In genomic region chr10:96585726-96586418, GRCh38 we compare ENCODE assay signal across 9 cellular contexts. TPM values are rescaled to one million over a fixed set of nuclear protein-coding genes. Genes with fewer than 3 reads are reported as not detected.
A peak's percentile ranks its signal among the peaks of the same experiment; 100 is the strongest.
DNase-seq lines count a peak whose midpoint lies in the region; ATAC-seq and TF ChIP-seq lines count a peak whose summit lies in the region.
"Had no signal": no experiment of that assay in that cellular context is flagged by ENCODE, and none has a peak within 500 bp of the region (broad histone marks: within the 10 kb centered on the region; RNA-seq: fewer than 3 reads in every experiment).

No MANE protein-coding gene starts in this region.

- WGBS in heart right ventricle, 2 donors: 1 to 2% methylated on average over 21 of the region's 21 CpGs
- WGBS in sigmoid colon, 2 donors: 1% methylated on average over 21 of the region's 21 CpGs

- DNase-seq in DMS 273 (lab: John Stamatoyannopoulos, UW; ENCODE audit: unreplicated experiment) (peak; percentile 18), DMS 273 treated with DMSO at 0.1 percent for 48 hours (lab: John Stamatoyannopoulos, UW) (no peak), heart right ventricle (no peak), sigmoid colon (no peak), occipital lobe (lab: John Stamatoyannopoulos, UW) (no peak), NCI-H187 treated with DMSO at 0.1 percent for 48 hours (lab: John Stamatoyannopoulos, UW) (no peak)
- peak; percentile 10 to 25 for DNase-seq in activated T-cell treated with anti-CD3 and anti-CD28 coated beads, Interleukin-2, amount 50 U/mL, for 72 hours

- H3K27ac Mint-ChIP-seq in activated T-cell treated with anti-CD3 and anti-CD28 coated beads, Interleukin-2, amount 50 U/mL, for 72 hours: peak overlapping the region; percentile 96

- H3K9me3 ChIP-seq in heart right ventricle (no peaks in the 10 kb centered on the region), sigmoid colon (no peaks in the 10 kb centered on the region)

- intact Hi-C loops in heart right ventricle (cut with DNase I): loop anchor here in 4 of 10 donors (2.0 to 10.0 kb wide), 4 partner anchors 33 to 249 kb away; partner anchors contain the start of genes LCOR (in 4 of the 4) and TLL2 (in 1 of the 4)
- intact Hi-C loops in sigmoid colon (cut with DNase I): loop anchor here (2.0 to 10.0 kb wide), 2 partner anchors 33 to 211 kb away; no protein-coding TSS in a partner anchor

- ATAC-seq in HG03378 (IDR thresholded peaks at IDR 0.05; ENCODE audit: unreplicated experiment): peak; percentile 25
- ATAC-seq in activated T-cell treated with anti-CD3 and anti-CD28 coated beads, Interleukin-2, amount 50 U/mL, for 72 hours (replicated peaks in 1 of 2): no peak
- ATAC-seq in heart right ventricle: peak in 5 of 8 donors; percentile 14 to 30 (median 28)

- H3K36me3 ChIP-seq in heart right ventricle: no peaks in the 10 kb centered on the region
- no peaks in the 10 kb centered on the region for H3K36me3 ChIP-seq in sigmoid colon

- TF ChIP-seq CTCF in heart right ventricle (IDR thresholded peaks at IDR 0.05): no peak
- no peak for TF ChIP-seq CTCF in sigmoid colon (IDR thresholded peaks at IDR 0.05)

- H3K4me1 ChIP-seq in heart right ventricle (peaks cover 0 to 74% (median 61%) of the 10 kb centered on the region in 9 donors), sigmoid colon (peaks cover 0 to 65% (median 60%) of the 10 kb centered on the region in 4 donors)

- H3K4me3 Mint-ChIP-seq in activated T-cell treated with anti-CD3 and anti-CD28 coated beads, Interleukin-2, amount 50 U/mL, for 72 hours: peak overlapping the region; percentile 94 to 95

- H3K27me3 ChIP-seq in heart right ventricle: no peaks in the 10 kb centered on the region
- no peaks in the 10 kb centered on the region for H3K27me3 ChIP-seq in sigmoid colon

- peak overlapping the region; percentile 92 to 100 (median 98) for H3K27ac ChIP-seq in heart right ventricle
- H3K27ac ChIP-seq in sigmoid colon: peak overlapping the region; percentile 96 to 99 (median 96)

- no peak for TF ChIP-seq POLR2A in sigmoid colon (IDR thresholded peaks at IDR 0.05)

- TF ChIP-seq EP300 in sigmoid colon (IDR thresholded peaks at IDR 0.05): no peak

- H3K27me3 Mint-ChIP-seq in activated T-cell treated with anti-CD3 and anti-CD28 coated beads, Interleukin-2, amount 50 U/mL, for 72 hours (ENCODE audit: low read depth): peaks cover 8% of the 10 kb centered on the region

- H3K36me3 Mint-ChIP-seq in activated T-cell treated with anti-CD3 and anti-CD28 coated beads, Interleukin-2, amount 50 U/mL, for 72 hours (ENCODE audit: insufficient read depth in 2 of 2): peaks cover 2 to 4% of the 10 kb centered on the region in 2 donors

- H3K4me1 Mint-ChIP-seq in activated T-cell treated with anti-CD3 and anti-CD28 coated beads, Interleukin-2, amount 50 U/mL, for 72 hours (ENCODE audit: low read depth): peaks cover 48% of the 10 kb centered on the region

- H3K9me3 Mint-ChIP-seq in activated T-cell treated with anti-CD3 and anti-CD28 coated beads, Interleukin-2, amount 50 U/mL, for 72 hours: no peaks in the 10 kb centered on the region
- H3K9me3 Mint-ChIP-seq: activated naive CD4-positive, alpha-beta T cell treated with anti-CD3 and anti-CD28 coated beads, Interleukin-2, amount 50 U/mL, for 72 hours had no signal

- H3K4me3 ChIP-seq in heart right ventricle (peak overlapping the region; percentile 69 to 98 (median 93)), sigmoid colon (peak overlapping the region; percentile 76 to 95 (median 83))

RNA-seq across cellular contexts. Expression of gene TM9SF3, which starts 0.9 kb away (rescaled TPM):
- total RNA-seq in activated T-cell treated with anti-CD3 and anti-CD28 coated beads, Interleukin-2, amount 50 U/mL, for 72 hours: 10 to 100 TPM; 72.8 to 76.7 TPM
- total RNA-seq in heart right ventricle (10 to 100 TPM; 50.7 to 83.9 (median 62.4) TPM), sigmoid colon (100 to 1,000 TPM; 104 to 115 (median 108) TPM), occipital lobe (129 TPM)
- polyA plus RNA-seq in heart right ventricle (10 to 100 TPM; 17.5 to 23.2 TPM), sigmoid colon (10 to 100 TPM; 18.5 to 64.8 (median 25.2) TPM)

Comparison
In these comparisons a context has a peak if more than half of its experiments do, and no peak if none do; other contexts are left out.
1. DNase-seq: peak in DMS 273 (single experiment) and activated T-cell treated with anti-CD3 and anti-CD28 coated beads, Interleukin-2, amount 50 U/mL, for 72 hours (2 of 2); none in DMS 273 treated with DMSO at 0.1 percent for 48 hours (single experiment), heart right ventricle (0 of 2), sigmoid colon (single experiment), occipital lobe (single experiment) and NCI-H187 treated with DMSO at 0.1 percent for 48 hours (single experiment).
2. ATAC-seq: peak in HG03378 (single experiment) and heart right ventricle (5 of 8); none in activated T-cell treated with anti-CD3 and anti-CD28 coated beads, Interleukin-2, amount 50 U/mL, for 72 hours (0 of 2).